Comparison of ENCODE assay signal across 22 cellular contexts in the genomic region with DNA sequence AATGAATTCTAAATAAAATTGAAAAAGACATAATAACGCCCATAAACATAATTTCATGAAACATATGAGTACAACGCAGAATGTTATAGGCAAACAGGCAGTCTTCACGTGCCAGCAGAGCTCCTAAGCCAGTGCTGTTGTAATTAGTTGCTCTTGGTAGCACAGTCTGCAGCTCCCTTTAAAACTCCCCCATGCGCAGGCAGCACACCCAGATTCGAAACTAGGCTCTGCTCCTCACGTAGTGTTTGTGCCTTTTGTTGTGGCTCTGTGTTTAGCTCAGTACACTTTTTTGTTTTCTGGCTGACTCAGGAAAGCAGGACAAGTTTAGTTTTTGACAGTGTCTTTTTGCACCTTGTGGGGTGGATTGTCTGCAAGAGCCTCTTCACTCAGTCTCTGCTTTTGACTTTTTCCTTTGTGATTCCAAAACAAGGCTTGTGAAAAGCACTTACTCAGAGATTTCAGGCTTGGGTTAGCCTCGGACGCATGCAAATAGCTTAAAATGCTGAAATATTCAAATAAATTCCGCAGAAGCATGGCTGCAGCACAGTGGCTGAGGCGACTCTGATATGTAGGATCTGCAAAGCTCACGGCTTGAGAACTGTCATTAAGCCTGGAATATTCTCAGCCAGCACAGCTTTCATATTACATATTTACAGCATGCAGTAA.
DNase-seq lines count a peak whose midpoint lies in the region; ATAC-seq and TF ChIP-seq lines count a peak whose summit lies in the region.
"Had no signal": no experiment of that assay in that cellular context is flagged by ENCODE, and none has a peak within 500 bp of the region (broad histone marks: within the 10 kb centered on the region; RNA-seq: fewer than 3 reads in every experiment).

No MANE protein-coding gene starts in this region.

- ATAC-seq in gastrocnemius medialis (no peak), HG03039 (IDR thresholded peaks at IDR 0.05; ENCODE audit: unreplicated experiment) (no peak)
- ATAC-seq: Panc1, Right ventricle myocardium inferior had no signal

- H3K9ac ChIP-seq in HUES48 (ENCODE audit: low read depth, low read length): no peak overlapping the region; the same call in 1 of the 2 replicates
- no peak overlapping the region for H3K9ac ChIP-seq in iPS-15b (ENCODE audit: low read depth, low read length)
- no peak overlapping the region for H3K9ac ChIP-seq in neuronal stem cell (ENCODE audit: low read depth, low read length, poor library complexity)
- H3K9ac ChIP-seq: SK-N-SH had no signal

- no peaks in the 10 kb centered on the region for H3K36me3 ChIP-seq in HUES48 (ENCODE audit: control insufficient read depth, insufficient read depth, low read length)
- no peaks in the 10 kb centered on the region for H3K36me3 ChIP-seq in iPS-15b (ENCODE audit: control insufficient read depth, insufficient read depth, low read length)
- H3K36me3 ChIP-seq in neuronal stem cell (replicated peaks in 1 of 2; ENCODE audit: control insufficient read depth in 2 of 2, insufficient read depth in 2 of 2, low read length in 2 of 2): no peaks in the 10 kb centered on the region
- H3K36me3 ChIP-seq in gastrocnemius medialis: no peaks in the 10 kb centered on the region

- intact Hi-C loops in gastrocnemius medialis (cut with DNase I; ENCODE audit: low total_unique reads): no loop called here

- H3K27me3 ChIP-seq in HUES48 (ENCODE audit: control insufficient read depth, insufficient read depth, low read length): no peaks in the 10 kb centered on the region
- no peaks in the 10 kb centered on the region for H3K27me3 ChIP-seq in iPS-15b (ENCODE audit: control insufficient read depth, insufficient read depth, low read length)
- peaks cover 0 to 8% (median 0%) of the 10 kb centered on the region in 3 experiments for H3K27me3 ChIP-seq in neuronal stem cell (ENCODE audit: control insufficient read depth in 3 of 3, insufficient read depth in 3 of 3, low read depth in 1 of 3, low read length in 3 of 3)
- H3K27me3 ChIP-seq in gastrocnemius medialis: no peaks in the 10 kb centered on the region

- no peak overlapping the region for H2BK120ac ChIP-seq in neuronal stem cell (ENCODE audit: low read depth, low read length)

- no peak overlapping the region for H4K91ac ChIP-seq in neuronal stem cell (ENCODE audit: low read depth, low read length, poor library complexity)

- H3K14ac ChIP-seq in neuronal stem cell (ENCODE audit: low read length): no peak overlapping the region

- no peak overlapping the region for H4K8ac ChIP-seq in neuronal stem cell (ENCODE audit: low read depth, low read length)

- peaks cover 18% of the 10 kb centered on the region for H3K4me1 ChIP-seq in HUES48 (ENCODE audit: control insufficient read depth, insufficient read depth, low read length)
- peaks cover 13% of the 10 kb centered on the region for H3K4me1 ChIP-seq in iPS-15b (ENCODE audit: control insufficient read depth, insufficient read depth, low read length)
- peaks cover 9 to 10% of the 10 kb centered on the region in 2 donors for H3K4me1 ChIP-seq in neuronal stem cell (ENCODE audit: control insufficient read depth in 2 of 2, insufficient read depth in 1 of 2, low read depth in 1 of 2, low read length in 2 of 2)
- no peaks in the 10 kb centered on the region for H3K4me1 ChIP-seq in gastrocnemius medialis

- TF ChIP-seq POLR2A in gastrocnemius medialis (IDR thresholded peaks at IDR 0.05): no peak

- H3K18ac ChIP-seq in neuronal stem cell (ENCODE audit: low read length): peak overlapping the region; percentile 73

- H2AK5ac ChIP-seq in neuronal stem cell (ENCODE audit: low read depth, low read length): no peak overlapping the region

- in situ Hi-C loops in gastrocnemius medialis (cut with MboI; ENCODE audit: low sequenced_read_pairs in 4 of 4): no loop called here

- peak; percentile 83 for DNase-seq in RPMI8226
- DNase-seq in neuronal stem cell (ENCODE audit: low spot score): peak; percentile 14
- no peak for DNase-seq in gastrocnemius medialis
- no peak for DNase-seq in HuH-7 (ENCODE audit: low spot score)
- DNase-seq: AML-193, COR-L47, DMS153, EL, HCEC 1CT, IMR-90, Kasumi-1, NCI-H1417, NCI-H187 treated with DMSO at 0.1 percent for 48 hours, NCI-H2171, NCI-H446 treated with DMSO at 0.1 percent for 48 hours, SK-N-SH, T-helper 1 cell had no signal

- no CpG with 5 or more reads among the region's 11 CpGs for WGBS in neuronal stem cell (ENCODE audit: extremely low coverage in 2 of 2, insufficient read length in 2 of 2, insufficient replicate concordance in 1 of 2), 2 donors

- TF ChIP-seq CTCF in gastrocnemius medialis (IDR thresholded peaks at IDR 0.05 in 4 of 5, conservative IDR thresholded peaks at IDR 0.05 in 1 of 5): no peak

- no peak overlapping the region for H3K4me2 ChIP-seq in neuronal stem cell (ENCODE audit: insufficient read depth, low read length, poor library complexity, severe bottlenecking)
- H3K4me2 ChIP-seq: SK-N-SH had no signal

- no peaks in the 10 kb centered on the region for H3K79me1 ChIP-seq in neuronal stem cell (ENCODE audit: low read depth, low read length)

- peak overlapping the region; percentile 25 for H3K4me3 ChIP-seq in HUES48 (ENCODE audit: low read depth, low read length)
- peak overlapping the region; percentile 16 for H3K4me3 ChIP-seq in iPS-15b (ENCODE audit: low read depth, low read length)
- H3K4me3 ChIP-seq in neuronal stem cell (ENCODE audit: low read length in 2 of 2): peak overlapping the region in 1 of 2 donors; percentile 14
- H3K4me3 ChIP-seq in gastrocnemius medialis: no peak overlapping the region

- H3K4ac ChIP-seq in neuronal stem cell (ENCODE audit: low read length): no peak overlapping the region

- H3K23ac ChIP-seq in neuronal stem cell (ENCODE audit: low read depth, low read length, poor library complexity): no peak overlapping the region

- no peaks in the 10 kb centered on the region for H3K9me3 ChIP-seq in HUES48 (ENCODE audit: control insufficient read depth, insufficient read depth, low read length)
- H3K9me3 ChIP-seq in iPS-15b (ENCODE audit: control insufficient read depth, insufficient read depth, low read length): no peaks in the 10 kb centered on the region
- no peaks in the 10 kb centered on the region for H3K9me3 ChIP-seq in neuronal stem cell (replicated peaks in 1 of 2; ENCODE audit: control insufficient read depth in 2 of 2, insufficient read depth in 1 of 2, low read depth in 1 of 2, low read length in 2 of 2)
- no peaks in the 10 kb centered on the region for H3K9me3 ChIP-seq in gastrocnemius medialis
- H3K9me3 ChIP-seq: SK-N-SH had no signal

- H3K27ac ChIP-seq in HUES48 (ENCODE audit: low read depth, low read length) (peak overlapping the region; percentile 64), neuronal stem cell (replicated peaks; ENCODE audit: low read length) (no peak overlapping the region), gastrocnemius medialis (no peak overlapping the region)

- no peak overlapping the region for H2BK12ac ChIP-seq in neuronal stem cell (ENCODE audit: low read length)

- H2BK15ac ChIP-seq in neuronal stem cell (ENCODE audit: low read length): no peak overlapping the region

- H2AFZ ChIP-seq in neuronal stem cell (ENCODE audit: low read length): peak overlapping the region; percentile 70

- H2BK5ac ChIP-seq in neuronal stem cell (ENCODE audit: low read length): no peak overlapping the region

Comparison
In these comparisons a context has a peak if more than half of its experiments do, and no peak if none do; other contexts are left out.
1. H3K4me3 ChIP-seq: peak in HUES48 (single experiment) and iPS-15b (single experiment); none in gastrocnemius medialis (0 of 4).
2. DNase-seq: peak in RPMI8226 (single experiment) and neuronal stem cell (single experiment); none in gastrocnemius medialis (0 of 2) and HuH-7 (single experiment).